In genomic region chr17:45231481-45232116, GRCh38 we compare ENCODE assay signal across 8 cellular contexts. TPM values are rescaled to one million over a fixed set of nuclear protein-coding genes. Genes with fewer than 3 reads are reported as not detected.
DNase-seq lines count a peak whose midpoint lies in the region; ATAC-seq and TF ChIP-seq lines count a peak whose summit lies in the region.

No MANE protein-coding gene starts in this region.

- H3K4me3 ChIP-seq in A673 (ENCODE audit: low read depth, low read length, poor library complexity, severe bottlenecking) (no peak overlapping the region), WERI-Rb-1 (ENCODE audit: low read depth, low read length) (no peak overlapping the region; the same call in 1 of the 2 replicates)

- CTCF ChIA-PET in A673 (lab: Charles Lee), result interaction anchor here (0.6 kb wide), 1 partner anchor 30 kb away, joined by 5 read pairs; no protein-coding TSS in a partner anchor

- TF ChIP-seq CTCF in A673 (conservative IDR thresholded peaks at IDR 0.05; ENCODE audit: low read depth, low read length) (0 out of 2 replicates have a peak, but pooled peaks have one; percentile 8), GM12873 (IDR thresholded peaks at IDR 0.05; ENCODE audit: insufficient read depth, low read depth, low read length, missing control alignments) (peak; percentile 44), WERI-Rb-1 (IDR thresholded peaks at IDR 0.05; ENCODE audit: low read depth, low read length) (peak; percentile 93)

- no TSS peak for BruUV-seq in A673 (replicated peaks; lab: Mats Ljungman, UMichigan)

- POLR2A ChIA-PET in A673 (lab: Charles Lee; ENCODE audit: low non-redundant PET), result no interaction called here

- intact Hi-C loops in A673 (cut with micrococcal nuclease; ENCODE audit: unreplicated experiment), result no loop called here

- H3K36me3 ChIP-seq in A673 (ENCODE audit: insufficient read depth, low read length, poor library complexity, severe bottlenecking) (no peaks in the 10 kb centered on the region), WERI-Rb-1 (no peaks in the 10 kb centered on the region)

- H3K4me1 ChIP-seq in A673 (ENCODE audit: insufficient read depth, low read length, poor library complexity, severe bottlenecking), result peaks cover 5% of the 10 kb centered on the region

- H3K27ac ChIP-seq in A673 (ENCODE audit: low read depth, low read length, poor library complexity, severe bottlenecking), result no peak overlapping the region
- peak overlapping the region; percentile 11; the same call in 1 of the 2 replicates for H3K27ac ChIP-seq in WERI-Rb-1

- H3K27me3 ChIP-seq in A673 (replicated peaks; ENCODE audit: insufficient read depth, low read depth, low read length, poor library complexity), result no peaks in the 10 kb centered on the region
- no peaks in the 10 kb centered on the region for H3K27me3 ChIP-seq in WERI-Rb-1 (ENCODE audit: insufficient read depth, low read depth, severe bottlenecking)

- H3K9me3 ChIP-seq in A673 (ENCODE audit: low read depth, low read length, poor library complexity, severe bottlenecking) (no peaks in the 10 kb centered on the region), WERI-Rb-1 (ENCODE audit: severe bottlenecking) (no peaks in the 10 kb centered on the region)

- ATAC-seq in HG02642 (IDR thresholded peaks at IDR 0.05; ENCODE audit: poor library complexity, unreplicated experiment) (no peak), GM18873 (IDR thresholded peaks at IDR 0.05; ENCODE audit: low FRiP score, unreplicated experiment) (no peak)

- DNase-seq in A673 (ENCODE audit: low spot score) (no peak), WERI-Rb-1 (peak; percentile 90), iPS-NIHi11 (ENCODE audit: low spot score) (peak; percentile 85), AG20443 (ENCODE audit: low spot score) (no peak), GOT3 (lab: John Stamatoyannopoulos, UW) (no peak)

RNA-seq across cellular contexts. Expression of gene FMNL1, which starts 9.9 kb away (rescaled TPM):
- 1.0 and 1.4 TPM in 2 replicates for total RNA-seq in A673 (2021)

RNA-seq across cellular contexts. Expression of gene SPATA32, which starts 30.3 kb away (rescaled TPM):
- total RNA-seq in A673 (2021), result 0.22 TPM in 1 of 2 replicates, not detected in the other

Comparison
In these comparisons a context has a peak if more than half of its experiments do, and no peak if none do; other contexts are left out.
1. DNase-seq: peak in WERI-Rb-1 (single experiment) and iPS-NIHi11 (single experiment); none in A673 (single experiment), AG20443 (single experiment) and GOT3 (single experiment).
2. CTCF ChIP-seq: peak in every context shown above with its lines; median percentile 93 in WERI-Rb-1; 44 in GM12873; 8 in A673.